10 cellular contexts compared by ENCODE assay signal in genomic region chr15:70493787-70494514, GRCh38.
DNase-seq lines count a peak whose midpoint lies in the region; ATAC-seq, FAIRE-seq and TF ChIP-seq lines count a peak whose summit lies in the region.
"Had no signal": no experiment of that assay in that cellular context is flagged by ENCODE, and none has a peak within 500 bp of the region (broad histone marks: within the 10 kb centered on the region; RNA-seq: fewer than 3 reads in every experiment).

No MANE protein-coding gene starts in this region.

- H3K9me3 Mint-ChIP-seq in CD8-positive, alpha-beta T cell, result no peaks in the 10 kb centered on the region
- H3K9me3 Mint-ChIP-seq in HFFc6, result no peaks in the 10 kb centered on the region
- H3K9me3 Mint-ChIP-seq in activated CD8-positive, alpha-beta T cell treated with anti-CD3 and anti-CD28 coated beads for 36 hours, result no peaks in the 10 kb centered on the region

- H3K27ac Mint-ChIP-seq in CD8-positive, alpha-beta T cell, result peak overlapping the region; percentile 62
- H3K27ac Mint-ChIP-seq in HFFc6, result peak overlapping the region; percentile 97
- H3K27ac Mint-ChIP-seq in activated CD8-positive, alpha-beta T cell treated with anti-CD3 and anti-CD28 coated beads for 36 hours, result no peak overlapping the region

- no peak for TF ChIP-seq CTCF in CD8-positive, alpha-beta T cell (IDR thresholded peaks at IDR 0.05)
- TF ChIP-seq CTCF in HFFc6 (IDR thresholded peaks at IDR 0.05) (no peak), suprapubic skin (IDR thresholded peaks at IDR 0.05) (no peak)
- no peak for TF ChIP-seq CTCF in activated CD8-positive, alpha-beta T cell treated with anti-CD3 and anti-CD28 coated beads for 36 hours (IDR thresholded peaks at IDR 0.05)

- no peaks in the 10 kb centered on the region for H3K27me3 Mint-ChIP-seq in CD8-positive, alpha-beta T cell (ENCODE audit: low read depth)
- peaks cover 11% of the 10 kb centered on the region for H3K27me3 Mint-ChIP-seq in HFFc6 (ENCODE audit: insufficient read depth)
- peaks cover 17% of the 10 kb centered on the region for H3K27me3 Mint-ChIP-seq in activated CD8-positive, alpha-beta T cell treated with anti-CD3 and anti-CD28 coated beads for 36 hours

- H3K9me3 ChIP-seq in CD8-positive, alpha-beta T cell (ENCODE audit: low read length), result no peaks in the 10 kb centered on the region
- no peaks in the 10 kb centered on the region for H3K9me3 ChIP-seq in suprapubic skin

- peaks cover 62% of the 10 kb centered on the region for H3K4me1 ChIP-seq in CD8-positive, alpha-beta T cell (ENCODE audit: insufficient read depth, low read length)
- H3K4me1 ChIP-seq in suprapubic skin, result peaks cover 26% of the 10 kb centered on the region

- H3K36me3 Mint-ChIP-seq in CD8-positive, alpha-beta T cell, result no peaks in the 10 kb centered on the region
- H3K36me3 Mint-ChIP-seq in HFFc6 (ENCODE audit: low read depth), result no peaks in the 10 kb centered on the region
- H3K36me3 Mint-ChIP-seq in activated CD8-positive, alpha-beta T cell treated with anti-CD3 and anti-CD28 coated beads for 36 hours (ENCODE audit: low read depth), result no peaks in the 10 kb centered on the region

- intact Hi-C loops in CD8-positive, alpha-beta T cell (cut with DNase I, micrococcal nuclease), result loop anchor here (2.0 to 10.0 kb wide), 10 partner anchors 13 to 1025 kb away; partner anchors contain the start of gene TLE3 (in 1 of the 2)
- intact Hi-C loops in activated CD8-positive, alpha-beta T cell treated with anti-CD3 and anti-CD28 coated beads for 36 hours (cut with micrococcal nuclease), result no loop called here

- H3K27me3 ChIP-seq in CD8-positive, alpha-beta T cell (ENCODE audit: insufficient read depth, low read length), result no peaks in the 10 kb centered on the region
- H3K27me3 ChIP-seq in suprapubic skin, result no peaks in the 10 kb centered on the region

- DNase-seq in CD8-positive, alpha-beta T cell, result no peak
- DNase-seq in HFFc6 (peak; percentile 41), kidney tubule cell (ENCODE audit: low spot score) (peak; percentile 91), caudate nucleus (lab: John Stamatoyannopoulos, UW) (no peak), suprapubic skin (ENCODE audit: low spot score in 2 of 2) (no peak), GM12892 (ENCODE audit: insufficient read length) (no peak), SHP77 treated with DMSO at 0.1 percent for 48 hours (lab: John Stamatoyannopoulos, UW) (no peak)
- DNase-seq in activated CD8-positive, alpha-beta T cell treated with anti-CD3 and anti-CD28 coated beads for 36 hours, result peak; percentile 34
- DNase-seq: NCI-H748 treated with DMSO at 0.1 percent for 48 hours had no signal

- CTCF ChIA-PET in CD8-positive, alpha-beta T cell (lab: Charles Lee), result interaction anchor here (1.9 to 5.2 kb wide), 2 partner anchors 10 to 28 kb away, joined by 9 to 31 read pairs; no protein-coding TSS in a partner anchor
- CTCF ChIA-PET in activated CD8-positive, alpha-beta T cell treated with anti-CD3 and anti-CD28 coated beads for 36 hours (lab: Charles Lee), result interaction anchor here (1.1 kb wide), 1 partner anchor 11 kb away, joined by 3 read pairs; no protein-coding TSS in a partner anchor

- no peak for TF ChIP-seq POLR2A in suprapubic skin (IDR thresholded peaks at IDR 0.05)
- TF ChIP-seq POLR2A in GM12892 (IDR thresholded peaks at IDR 0.05; ENCODE audit: low read depth, low read length), result no peak

- H3K4me3 Mint-ChIP-seq in CD8-positive, alpha-beta T cell, result no peak overlapping the region
- H3K4me3 Mint-ChIP-seq in HFFc6, result peak overlapping the region; percentile 66
- H3K4me3 Mint-ChIP-seq in activated CD8-positive, alpha-beta T cell treated with anti-CD3 and anti-CD28 coated beads for 36 hours, result no peak overlapping the region

- no peak overlapping the region for H3K4me3 ChIP-seq in CD8-positive, alpha-beta T cell (ENCODE audit: low read depth, low read length)
- H3K4me3 ChIP-seq in suprapubic skin, result no peak overlapping the region
- H3K4me3 ChIP-seq: skin epidermis had no signal

- no peak for FAIRE-seq in GM12892 (lab: Jason Lieb, UNC)

- no peak overlapping the region for H3K27ac ChIP-seq in CD8-positive, alpha-beta T cell (ENCODE audit: low read depth, low read length)
- H3K27ac ChIP-seq in caudate nucleus (ENCODE audit: low read depth, low read length) (no peak overlapping the region), suprapubic skin (no peak overlapping the region)

- TF ChIP-seq EP300 in suprapubic skin (IDR thresholded peaks at IDR 0.05), result no peak

- peaks cover 74% of the 10 kb centered on the region for H3K4me1 Mint-ChIP-seq in CD8-positive, alpha-beta T cell (ENCODE audit: low read depth)
- peaks cover 63% of the 10 kb centered on the region for H3K4me1 Mint-ChIP-seq in HFFc6 (ENCODE audit: low read depth)
- H3K4me1 Mint-ChIP-seq in activated CD8-positive, alpha-beta T cell treated with anti-CD3 and anti-CD28 coated beads for 36 hours (ENCODE audit: low read depth), result peaks cover 55% of the 10 kb centered on the region

- POLR2A ChIA-PET in CD8-positive, alpha-beta T cell (lab: Charles Lee), result interaction anchor here (1.3 to 3.3 kb wide), 4 partner anchors 10 to 397 kb away, joined by 4 to 18 read pairs (median 14); no protein-coding TSS in a partner anchor
- POLR2A ChIA-PET in activated CD8-positive, alpha-beta T cell treated with anti-CD3 and anti-CD28 coated beads for 36 hours (lab: Charles Lee), result interaction anchor here (0.6 to 2.1 kb wide), 4 partner anchors 11 to 19 kb away, joined by 3 to 8 read pairs (median 3); no protein-coding TSS in a partner anchor

- H3K36me3 ChIP-seq in CD8-positive, alpha-beta T cell (ENCODE audit: insufficient read depth, low read length), result no peaks in the 10 kb centered on the region
- no peaks in the 10 kb centered on the region for H3K36me3 ChIP-seq in suprapubic skin

- no peak for ATAC-seq in CD8-positive, alpha-beta T cell
- no peak for ATAC-seq in activated CD8-positive, alpha-beta T cell treated with anti-CD3 and anti-CD28 coated beads for 36 hours

- WGBS in suprapubic skin, result 87% methylated on average over 11 of the region's 13 CpGs

Comparison
In these comparisons a context has a peak if more than half of its experiments do, and no peak if none do; other contexts are left out.
1. DNase-seq: peak in HFFc6 (single experiment), activated CD8-positive, alpha-beta T cell treated with anti-CD3 and anti-CD28 coated beads for 36 hours (single experiment) and kidney tubule cell (single experiment); none in CD8-positive, alpha-beta T cell (0 of 7), caudate nucleus (0 of 61), suprapubic skin (0 of 2), GM12892 (single experiment) and SHP77 treated with DMSO at 0.1 percent for 48 hours (single experiment).